In genomic region chr7:10688544-10688943, GRCh38 we compare ENCODE assay signal across 27 cellular contexts.
"Had no signal": no experiment of that assay in that cellular context is flagged by ENCODE, and none has a peak within 500 bp of the region (broad histone marks: within the 10 kb centered on the region; RNA-seq: fewer than 3 reads in every experiment).

No MANE protein-coding gene starts in this region.

- H3K36me3 ChIP-seq: stomach, suprapubic skin, thoracic aorta, thyroid gland, tibial artery, tibial nerve, transverse colon, upper lobe of left lung, upper lobe of right lung, uterus, vagina had no signal

- FAIRE-seq: urothelium cell line had no signal

- ATAC-seq: stimulated activated effector memory CD8-positive, alpha-beta T cell treated with anti-CD3 and anti-CD28 coated beads, Interleukin-12 subunit alpha, Interleukin-12 subunit beta, amount 100 ng/mL, for 72 hours; stimulated activated memory B cell treated with anti-CD40 and anti-IgM and Interleukin-4, amounts not matched to agents 10 μg/mL and 1 μg/mL and 100 μg/mL, for 72 hours; stimulated activated naive B cell treated with anti-CD40 and anti-IgM and Interleukin-4, amounts not matched to agents 10 μg/mL and 1 μg/mL and 100 μg/mL, for 72 hours; stimulated activated naive CD8-positive, alpha-beta T cell treated with anti-CD3 and anti-CD28 coated beads, Interleukin-15, amount 100 ng/mL, for 72 hours; stimulated activated naive CD8-positive, alpha-beta T cell treated with anti-CD3 and anti-CD28 coated beads, Interleukin-15, Interleukin-2, amounts not matched to agents 100 U/mL and 50 U/mL, for 24 hours; upper lobe of right lung had no signal

- H3K4me3 ChIP-seq: stomach, suprapubic skin, testis, thoracic aorta, thyroid gland, tibial artery, tibial nerve, transverse colon, upper lobe of left lung, upper lobe of right lung, uterus, vagina had no signal

- H3K4me1 ChIP-seq: stomach, suprapubic skin, testis, thyroid gland, tibial artery, tibial nerve, transverse colon, upper lobe of left lung, upper lobe of right lung, uterus, vagina had no signal

- H3K9me3 ChIP-seq: suprapubic skin, testis, thyroid gland, tibial artery, transverse colon, upper lobe of left lung, upper lobe of right lung, uterus, vagina had no signal

- H3K27ac ChIP-seq: stomach, suprapubic skin, testis, thoracic aorta, thyroid gland, tibial artery, tibial nerve, transverse colon, upper lobe of left lung, upper lobe of right lung, uterus, vagina had no signal

- DNase-seq: stimulated activated CD4-positive, alpha-beta T cell treated with anti-CD3 and anti-CD28 coated beads, Interleukin-2, amount 100 ng/mL, for 48 hours; stimulated activated CD4-positive, alpha-beta T cell treated with anti-CD3 and anti-CD28 coated beads, Interleukin-4, amount 100 ng/mL, for 1 hour; stimulated activated CD4-positive, alpha-beta T cell treated with anti-CD3 and anti-CD28 coated beads, Interleukin-4, amount 100 ng/mL, for 24 hours; stimulated activated CD4-positive, alpha-beta T cell treated with anti-CD3 and anti-CD28 coated beads, Interleukin-4, amount 100 ng/mL, for 4 hours; stimulated activated CD8-positive, alpha-beta memory T cell treated with anti-CD3 and anti-CD28 coated beads, Interleukin-4, amount 100 ng/mL, for 48 hours; stimulated activated naive B cell treated with anti-CD40 and anti-IgM and Interleukin-4, amounts not matched to agents 10 μg/mL and 1 μg/mL and 100 μg/mL, for 72 hours; stimulated activated naive CD4-positive, alpha-beta T cell; stimulated activated naive CD4-positive, alpha-beta T cell treated with Interleukin-2 at 50 U/mL for 16 hours; stimulated activated naive CD8-positive, alpha-beta T cell treated with anti-CD3 and anti-CD28 coated beads, Interleukin-15, amount 100 ng/mL, for 72 hours; stimulated activated naive CD8-positive, alpha-beta T cell treated with anti-CD3 and anti-CD28 coated beads, Interleukin-15, Interleukin-2, amounts not matched to agents 100 U/mL and 50 U/mL, for 24 hours; stomach; substantia nigra; testis; thyroid gland; tibial artery; transverse colon; trophoblast cell; upper lobe of left lung; upper lobe of right lung; uterus had no signal

- H3K27me3 ChIP-seq: stomach, suprapubic skin, testis, thyroid gland, tibial artery, tibial nerve, transverse colon, upper lobe of left lung, upper lobe of right lung, uterus, vagina had no signal
